In genomic region chr16:23595951-23596720, GRCh38 we compare ENCODE assay signal across 8 cellular contexts. TPM values are rescaled to one million over a fixed set of nuclear protein-coding genes. Genes with fewer than 3 reads are reported as not detected.
A peak's percentile ranks its signal among the peaks of the same experiment; 100 is the strongest.
DNase-seq lines count a peak whose midpoint lies in the region; ATAC-seq, FAIRE-seq and TF ChIP-seq lines count a peak whose summit lies in the region.

NDUFAB1 (minus strand) TSS chr16:23596316; CDS start chr16:23596290, 26 bp downstream.

- peak within 1 kb of the TSS; percentile 80 for H2AFZ ChIP-seq in endothelial cell of umbilical vein (ENCODE audit: low read depth, low read length)

- H4K20me1 ChIP-seq in endothelial cell of umbilical vein (replicated peaks; ENCODE audit: control insufficient read depth, extremely low read depth, insufficient read depth, low read length): no peaks in the 10 kb centered on the region

- H3K4me1 ChIP-seq in NT2/D1 (ENCODE audit: insufficient read depth, insufficient read length) (peaks cover 6% of the 10 kb centered on the region), endothelial cell of umbilical vein (ENCODE audit: control insufficient read depth, extremely low read depth, insufficient read depth, low read length) (peaks cover 7% of the 10 kb centered on the region)

- no peaks in the 10 kb centered on the region for H3K9me1 ChIP-seq in endothelial cell of umbilical vein (replicated peaks; ENCODE audit: control insufficient read depth, extremely low read depth, insufficient read depth, low read length)

- TF ChIP-seq CTCF in D721Med (IDR thresholded peaks at IDR 0.05; ENCODE audit: insufficient read depth, missing control alignments) (peak; percentile 80), endothelial cell of umbilical vein (IDR thresholded peaks at IDR 0.05; ENCODE audit: extremely low read depth in 1 of 2, insufficient read depth in 1 of 2, low read depth in 1 of 2, low read length in 2 of 2) (peak; percentile 91 to 99)

- POLR2A ChIA-PET in endothelial cell of umbilical vein (lab: Charles Lee): no interaction called here

- H3K4me2 ChIP-seq in endothelial cell of umbilical vein (ENCODE audit: insufficient read depth, low read length): peak within 1 kb of the TSS; percentile 75

- dilution Hi-C loops in endothelial cell of umbilical vein (cut with MboI; ENCODE audit: extremely low pct_ligation_motif_present, low sequenced_read_pairs): no loop called here

- peaks cover 42% of the 10 kb centered on the region for H3K36me3 ChIP-seq in NT2/D1 (ENCODE audit: insufficient read depth, insufficient read length, low read length)
- H3K36me3 ChIP-seq in endothelial cell of umbilical vein (ENCODE audit: control insufficient read depth in 2 of 2, extremely low read depth in 1 of 2, insufficient read depth in 2 of 2, low read length in 2 of 2): peaks cover 5 to 14% of the 10 kb centered on the region in 2 experiments

- H3K9ac ChIP-seq in NT2/D1 (ENCODE audit: insufficient read length, low read depth) (peak within 1 kb of the TSS; percentile 95), endothelial cell of umbilical vein (replicated peaks; ENCODE audit: extremely low read depth, insufficient read depth, low read length) (peak within 1 kb of the TSS; percentile 81)

- FAIRE-seq in D721Med (lab: Jason Lieb, UNC) (no peak), endothelial cell of umbilical vein (lab: Jason Lieb, UNC) (peak; percentile 85)

- H3K27ac ChIP-seq in endothelial cell of umbilical vein (ENCODE audit: insufficient read depth, low read depth, low read length): peak within 1 kb of the TSS; percentile 59

- H3K9me3 ChIP-seq in NT2/D1 (ENCODE audit: insufficient read depth, low read length) (no peaks in the 10 kb centered on the region), endothelial cell of umbilical vein (replicated peaks; ENCODE audit: control insufficient read depth, insufficient read depth, low read length) (no peaks in the 10 kb centered on the region)

- peak within 1 kb of the TSS; percentile 91 for H3K4me3 ChIP-seq in NT2/D1 (ENCODE audit: insufficient read length, low read depth)
- peak within 1 kb of the TSS; percentile 77 to 89 (median 87) for H3K4me3 ChIP-seq in endothelial cell of umbilical vein (replicated peaks in 1 of 3; ENCODE audit: insufficient read depth in 1 of 3, low read depth in 1 of 3, low read length in 3 of 3)

- H3K27me3 ChIP-seq in NT2/D1 (ENCODE audit: insufficient read depth, insufficient read length) (no peaks in the 10 kb centered on the region), endothelial cell of umbilical vein (ENCODE audit: control insufficient read depth in 2 of 2, insufficient read depth in 2 of 2, low read length in 2 of 2) (no peaks in the 10 kb centered on the region)

- CTCF ChIA-PET in endothelial cell of umbilical vein (lab: Charles Lee): interaction anchor here (0.7 to 1.5 kb wide), 13 partner anchors 11 to 92 kb away, joined by 3 to 12 read pairs (median 3); partner anchors contain the start of genes DCTN5, EARS2, PALB2 and UBFD1

- TF ChIP-seq POLR2A in endothelial cell of umbilical vein (IDR thresholded peaks at IDR 0.05; ENCODE audit: low read depth, low read length): peak; percentile 83

- peak; percentile 47 for DNase-seq in D721Med (ENCODE audit: insufficient read length, low spot score)
- DNase-seq in HUDEP-2 (lab: John Stamatoyannopoulos, UW; ENCODE audit: unreplicated experiment in 76 of 76): peak in 74 of 76 experiments; percentile 17 to 92 (median 80)
- peak; percentile 84 for DNase-seq in NT2/D1 (ENCODE audit: low read depth, low spot score)
- DNase-seq in activated CD8-positive, alpha-beta memory T cell treated with anti-CD3 and anti-CD28 coated beads, Interleukin-2, amount 50 U/mL, for 4 hours: peak; percentile 92
- peak; percentile 90 for DNase-seq in endothelial cell of umbilical vein (ENCODE audit: low read depth, low spot score)
- peak; percentile 89 for DNase-seq in middle frontal gyrus (ENCODE audit: extremely low spot score, low spot score)
- peak; percentile 76 to 84 for DNase-seq in stimulated activated CD8-positive, alpha-beta memory T cell treated with anti-CD3 and anti-CD28 coated beads, Interleukin-2, amount 100 ng/mL, for 1 hour (ENCODE audit: low read depth in 2 of 2)

- intact Hi-C loops in endothelial cell of umbilical vein (cut with micrococcal nuclease): loop anchor here (1.0 kb wide), 3 partner anchors 12 to 45 kb away; partner anchors contain the start of genes DCTN5, EARS2, PALB2 and UBFD1

- no TSS peak for BruUV-seq in endothelial cell of umbilical vein (replicated peaks; lab: Mats Ljungman, UMichigan)

- peaks cover 47% of the 10 kb centered on the region for H3K79me2 ChIP-seq in endothelial cell of umbilical vein (ENCODE audit: control insufficient read depth, insufficient read depth, low read length)

- peak; percentile 91 for ATAC-seq in GM21381 (IDR thresholded peaks at IDR 0.05; ENCODE audit: unreplicated experiment)

TF ChIP-seq in endothelial cell of umbilical vein, 7 proteins besides CTCF, POLR2A, EP300 and RAD21:
- TF ChIP-seq POLR2AphosphoS5 (IDR thresholded peaks at IDR 0.05; ENCODE audit: insufficient read depth, low read depth, low read length): peak; percentile 94
- TF ChIP-seq JUN (IDR thresholded peaks at IDR 0.05; ENCODE audit: borderline replicate concordance, insufficient read depth, insufficient read length, low read depth): no peak
- TF ChIP-seq EZH2 (IDR thresholded peaks at IDR 0.05; ENCODE audit: borderline replicate concordance, low read depth, low read length, severe bottlenecking): no peak
- TF ChIP-seq GATA2 (IDR thresholded peaks at IDR 0.05; ENCODE audit: insufficient read depth, insufficient read length, low read depth, low read length): no peak
- peak; percentile 47 for TF ChIP-seq MYC (IDR thresholded peaks at IDR 0.05; ENCODE audit: low read depth, low read length)
- TF ChIP-seq FOS (IDR thresholded peaks at IDR 0.05; ENCODE audit: borderline replicate concordance, insufficient read depth, low read length): no peak
- TF ChIP-seq MAX (IDR thresholded peaks at IDR 0.05; ENCODE audit: insufficient read depth, insufficient read length): peak; percentile 62

RNA-seq across cellular contexts. Expression of gene NDUFAB1, which starts in this region (rescaled TPM):
- total RNA-seq in endothelial cell of umbilical vein: 109 and 112 TPM in 2 replicates
- 212 and 228 TPM in 2 replicates for polyA plus RNA-seq in endothelial cell of umbilical vein
- polyA plus RNA-seq in endothelial cell of umbilical vein (2011; cell fraction: cytosol; rRNA removed): 154 and 163 TPM in 2 replicates
- polyA plus RNA-seq in endothelial cell of umbilical vein (2011; cell fraction: nucleus; rRNA removed): 53.8 and 66.2 TPM in 2 replicates
- polyA plus RNA-seq in endothelial cell of umbilical vein (2012): 146 and 192 TPM in 2 replicates
- 34.1 and 38.3 TPM in 2 replicates for polyA minus RNA-seq in endothelial cell of umbilical vein
- 83.5 TPM for polyA minus RNA-seq in endothelial cell of umbilical vein (2011; cell fraction: cytosol; rRNA and poly(A)+ RNA removed)
- 10.8 and 11.4 TPM in 2 replicates for polyA minus RNA-seq in endothelial cell of umbilical vein (2011; cell fraction: nucleus; rRNA and poly(A)+ RNA removed)

Comparison
In these comparisons a context has a peak if more than half of its experiments do, and no peak if none do; other contexts are left out.
1. Peak in every context shown above with its lines: DNase-seq, ATAC-seq, H3K4me3 ChIP-seq and H3K27ac ChIP-seq.